In the genomic region with DNA sequence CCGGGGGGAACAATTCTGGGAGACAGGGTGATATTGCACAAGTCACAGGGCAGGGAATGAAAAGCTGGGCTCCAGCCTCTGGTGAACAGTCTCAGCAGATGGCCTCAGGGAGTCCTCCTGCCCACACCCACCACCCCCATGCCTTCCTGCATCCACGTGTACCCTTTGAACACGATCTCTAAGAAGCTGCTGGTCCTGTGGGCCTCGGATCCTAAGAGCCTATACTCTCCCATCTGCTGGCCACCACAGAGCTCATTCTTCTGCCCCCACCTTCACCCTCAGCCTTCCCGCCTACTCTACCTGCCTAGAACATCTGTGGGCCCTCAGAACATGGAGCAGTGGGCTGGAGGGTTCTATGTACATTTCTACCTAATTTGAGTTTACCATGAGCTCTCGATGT, we compare ENCODE assay signal across 17 cellular contexts.
DNase-seq lines count a peak whose midpoint lies in the region; ATAC-seq, FAIRE-seq and TF ChIP-seq lines count a peak whose summit lies in the region.
"Had no signal": no experiment of that assay in that cellular context is flagged by ENCODE, and none has a peak within 500 bp of the region (broad histone marks: within the 10 kb centered on the region; RNA-seq: fewer than 3 reads in every experiment).

No MANE protein-coding gene starts in this region.

- TF ChIP-seq POLR2A in GM12878 (IDR thresholded peaks at IDR 0.05; ENCODE audit: low read depth, low read length) (no peak), spleen (IDR thresholded peaks at IDR 0.05) (no peak)

- H3K9ac ChIP-seq in GM12878 (ENCODE audit: control insufficient read depth, insufficient read depth, low read length): no peak overlapping the region

- no peak overlapping the region for H3K4me3 ChIP-seq in GM12878
- H3K4me3 ChIP-seq in spleen: no peak overlapping the region
- H3K4me3 ChIP-seq: esophagus squamous epithelium, SJSA1 had no signal

- no peaks in the 10 kb centered on the region for H4K20me1 ChIP-seq in GM12878 (ENCODE audit: control insufficient read depth, insufficient read depth)

- BruUV-seq in GM12878 (replicated peaks; lab: Mats Ljungman, UMichigan): no TSS peak

- peaks cover 45% of the 10 kb centered on the region for H3K4me1 ChIP-seq in GM12878 (ENCODE audit: control insufficient read depth, insufficient read depth, low read length)
- peaks cover 12 to 97% (median 68%) of the 10 kb centered on the region in 6 donors for H3K4me1 ChIP-seq in spleen
- H3K4me1 ChIP-seq: SJSA1 had no signal

- DNase-seq in activated CD4-positive, alpha-beta T cell treated with anti-CD3 and anti-CD28 coated beads, Interleukin-2, amount 10 ng/mL, durations not matched to agents 24 days and 14 days: no peak
- no peak for DNase-seq in activated CD4-positive, alpha-beta T cell treated with anti-CD3 and anti-CD28 coated beads for 48 hours
- DNase-seq in activated CD4-positive, alpha-beta memory T cell treated with anti-CD3 and anti-CD28 coated beads for 36 hours: peak; percentile 13
- no peak for DNase-seq in GM12878 (ENCODE audit: low read depth, low spot score)
- DNase-seq in spleen: no peak
- no peak for DNase-seq in effector CD4-positive, alpha-beta T cell
- DNase-seq in NCI-H774 (lab: John Stamatoyannopoulos, UW): no peak
- DNase-seq: brain microvascular endothelial cell, esophagus squamous epithelium, MM.1S, NCI-H1694, NCI-H446 treated with DMSO at 0.1 percent for 48 hours had no signal

- H2AFZ ChIP-seq in GM12878 (ENCODE audit: control insufficient read depth, low read depth, low read length): no peak overlapping the region

- H3K4me3 Mint-ChIP-seq in activated CD4-positive, alpha-beta T cell treated with anti-CD3 and anti-CD28 coated beads, Interleukin-2, amount 10 ng/mL, durations not matched to agents 24 days and 14 days: peak overlapping the region; percentile 84
- peak overlapping the region; percentile 71 for H3K4me3 Mint-ChIP-seq in activated CD4-positive, alpha-beta memory T cell treated with anti-CD3 and anti-CD28 coated beads for 36 hours

- H3K36me3 ChIP-seq in GM12878 (ENCODE audit: control insufficient read depth in 2 of 2, insufficient read depth in 2 of 2, low read length in 1 of 2) (0 out of 4 replicates have a peak, but pooled peaks cover 0 to 3% of the 10 kb centered on the region in 2 experiments), spleen (no peaks in the 10 kb centered on the region)
- H3K36me3 ChIP-seq: brain microvascular endothelial cell, esophagus squamous epithelium, SJSA1 had no signal

- peaks cover 80% of the 10 kb centered on the region for H3K4me1 Mint-ChIP-seq in activated CD4-positive, alpha-beta T cell treated with anti-CD3 and anti-CD28 coated beads, Interleukin-2, amount 10 ng/mL, durations not matched to agents 24 days and 14 days
- peaks cover 93% of the 10 kb centered on the region for H3K4me1 Mint-ChIP-seq in activated CD4-positive, alpha-beta memory T cell treated with anti-CD3 and anti-CD28 coated beads for 36 hours (ENCODE audit: low read depth)

- peaks cover 23% of the 10 kb centered on the region for H3K36me3 Mint-ChIP-seq in activated CD4-positive, alpha-beta T cell treated with anti-CD3 and anti-CD28 coated beads, Interleukin-2, amount 10 ng/mL, durations not matched to agents 24 days and 14 days (ENCODE audit: low read depth)
- H3K36me3 Mint-ChIP-seq in activated CD4-positive, alpha-beta memory T cell treated with anti-CD3 and anti-CD28 coated beads for 36 hours: peaks cover 6% of the 10 kb centered on the region

- H3K27ac Mint-ChIP-seq in activated CD4-positive, alpha-beta T cell treated with anti-CD3 and anti-CD28 coated beads, Interleukin-2, amount 10 ng/mL, durations not matched to agents 24 days and 14 days: peak overlapping the region; percentile 100
- peak overlapping the region; percentile 98 for H3K27ac Mint-ChIP-seq in activated CD4-positive, alpha-beta memory T cell treated with anti-CD3 and anti-CD28 coated beads for 36 hours

- no peak for TF ChIP-seq RAD21 in GM12878 (IDR thresholded peaks at IDR 0.05; ENCODE audit: insufficient read depth, low read depth, low read length)

- RAD21 ChIA-PET in GM12878 (lab: Charles Lee; ENCODE audit: unreplicated experiment): interaction anchor here (0.6 to 4.3 kb wide), 20 partner anchors 8 to 181 kb away, joined by 3 to 54 read pairs (median 8); a partner anchor contains a TSS

- 74% methylated on average over 6 of the region's 6 CpGs for WGBS in GM12878 (ENCODE audit: insufficient coverage, insufficient replicate concordance, low lambda C conversion rate, missing lambda C conversion rate)
- WGBS in spleen, 5 donors: 90 to 92% (median 91%) methylated on average over 5 to 6 of the region's 6 CpGs

- H3K27me3 Mint-ChIP-seq in activated CD4-positive, alpha-beta T cell treated with anti-CD3 and anti-CD28 coated beads, Interleukin-2, amount 10 ng/mL, durations not matched to agents 24 days and 14 days: no peaks in the 10 kb centered on the region
- no peaks in the 10 kb centered on the region for H3K27me3 Mint-ChIP-seq in activated CD4-positive, alpha-beta memory T cell treated with anti-CD3 and anti-CD28 coated beads for 36 hours

- POLR2A ChIA-PET in activated CD4-positive, alpha-beta memory T cell treated with anti-CD3 and anti-CD28 coated beads for 36 hours (lab: Charles Lee): interaction anchor here (0.6 to 6.6 kb wide), 10 partner anchors 9 to 129 kb away, joined by 3 to 69 read pairs (median 17); a partner anchor contains a TSS
- POLR2A ChIA-PET in GM12878 (lab: Charles Lee): interaction anchor here (0.6 to 3.0 kb wide), 9 partner anchors 8 to 117 kb away, joined by 3 to 19 read pairs (median 9); no protein-coding TSS in a partner anchor

- H3K4me2 ChIP-seq in GM12878 (ENCODE audit: control insufficient read depth, insufficient read depth): peak overlapping the region; percentile 70; the same call in 1 of the 2 replicates

- H3K9me3 ChIP-seq in GM12878 (replicated peaks; ENCODE audit: control insufficient read depth, insufficient read depth, low read length) (no peaks in the 10 kb centered on the region), spleen (no peaks in the 10 kb centered on the region)
- H3K9me3 ChIP-seq: esophagus squamous epithelium, SJSA1 had no signal

- H3K9me3 Mint-ChIP-seq in activated CD4-positive, alpha-beta T cell treated with anti-CD3 and anti-CD28 coated beads, Interleukin-2, amount 10 ng/mL, durations not matched to agents 24 days and 14 days: peaks cover 3% of the 10 kb centered on the region
- H3K9me3 Mint-ChIP-seq in activated CD4-positive, alpha-beta memory T cell treated with anti-CD3 and anti-CD28 coated beads for 36 hours: no peaks in the 10 kb centered on the region

- no peak for FAIRE-seq in GM12878 (lab: Jason Lieb, UNC)
- FAIRE-seq: A204.1, H1 had no signal

- TF ChIP-seq CTCF in GM12878 (IDR thresholded peaks at IDR 0.05 in 2 of 3, conservative IDR thresholded peaks at IDR 0.05 in 1 of 3; ENCODE audit: control insufficient read depth in 2 of 3, extremely low read depth in 1 of 3, insufficient read depth in 1 of 3, low read depth in 3 of 3, low read length in 3 of 3) (no peak), spleen (IDR thresholded peaks at IDR 0.05 in 8 of 11, conservative IDR thresholded peaks at IDR 0.05 in 3 of 11) (no peak)

- H3K79me2 ChIP-seq in GM12878 (ENCODE audit: control insufficient read depth, insufficient read depth, low read length): peaks cover 25% of the 10 kb centered on the region

- TF ChIP-seq EP300 in GM12878 (IDR thresholded peaks at IDR 0.05; ENCODE audit: borderline replicate concordance in 1 of 2, control insufficient read depth in 1 of 2, low read depth in 2 of 2, low read length in 2 of 2): no peak

- no peak overlapping the region for H3K27ac ChIP-seq in GM12878 (ENCODE audit: control insufficient read depth, insufficient read depth)
- H3K27ac ChIP-seq in spleen: peak overlapping the region; percentile 27 to 91 (median 78)
- H3K27ac ChIP-seq: brain microvascular endothelial cell, C4-2B, SJSA1 had no signal

- intact Hi-C loops in activated CD4-positive, alpha-beta T cell treated with anti-CD3 and anti-CD28 coated beads, Interleukin-2, amount 10 ng/mL, durations not matched to agents 24 days and 14 days (cut with micrococcal nuclease): loop anchor here (2.0 kb wide), 1 partner anchor 75 kb away; no protein-coding TSS in a partner anchor
- intact Hi-C loops in activated CD4-positive, alpha-beta memory T cell treated with anti-CD3 and anti-CD28 coated beads for 36 hours (cut with micrococcal nuclease): loop anchor here (2.0 kb wide), 1 partner anchor 25 kb away; no protein-coding TSS in a partner anchor
- intact Hi-C loops in GM12878 (cut with micrococcal nuclease; ENCODE audit: unreplicated experiment): no loop called here
- intact Hi-C loops in spleen (cut with DNase I; ENCODE audit: low total_unique reads): no loop called here

- in situ Hi-C loops in GM12878 (cut with MboI): no loop called here

- CTCF ChIA-PET in activated CD4-positive, alpha-beta memory T cell treated with anti-CD3 and anti-CD28 coated beads for 36 hours (lab: Charles Lee): interaction anchor here (0.9 to 4.4 kb wide), 7 partner anchors 13 to 160 kb away, joined by 3 to 43 read pairs (median 13); no protein-coding TSS in a partner anchor
- CTCF ChIA-PET in GM12878 (lab: Yijun Ruan, JAX): interaction anchor here (0.8 to 3.7 kb wide), 15 partner anchors 11 to 156 kb away, joined by 3 to 20 read pairs (median 5); no protein-coding TSS in a partner anchor

- SMC1A ChIA-PET in GM12878 (lab: Charles Lee; ENCODE audit: uncharacterized antibody, unreplicated experiment): interaction anchor here (0.6 to 6.5 kb wide), 21 partner anchors 9 to 180 kb away, joined by 3 to 65 read pairs (median 6); a partner anchor contains a TSS

- H3K27me3 ChIP-seq in GM12878 (replicated peaks in 1 of 2; ENCODE audit: control insufficient read depth in 2 of 2, insufficient read depth in 2 of 2, low read length in 1 of 2): no peaks in the 10 kb centered on the region
- H3K27me3 ChIP-seq in spleen (replicated peaks in 1 of 7): no peaks in the 10 kb centered on the region
- H3K27me3 ChIP-seq: brain microvascular endothelial cell, esophagus squamous epithelium, SJSA1 had no signal

- ATAC-seq in GM12878 (no peak), HG03175 (IDR thresholded peaks at IDR 0.05; ENCODE audit: unreplicated experiment) (no peak)

TF ChIP-seq in GM12878, 131 proteins besides CTCF, POLR2A, EP300 and RAD21 (continues in another document):
- TF ChIP-seq STAT1 (conservative IDR thresholded peaks at IDR 0.05) (no peak), ZNF384 (IDR thresholded peaks at IDR 0.05; ENCODE audit: borderline replicate concordance, low read depth, low read length) (no peak), ZZZ3 (IDR thresholded peaks at IDR 0.05; ENCODE audit: control insufficient read depth, insufficient read length, low read depth) (no peak), CBX3 (IDR thresholded peaks at IDR 0.05; ENCODE audit: borderline replicate concordance, low read depth) (no peak), IKZF2 (IDR thresholded peaks at IDR 0.05) (no peak), MEF2A (IDR thresholded peaks at IDR 0.05; ENCODE audit: insufficient read depth, low read depth, low read length) (no peak), CHD2 (IDR thresholded peaks at IDR 0.05; ENCODE audit: borderline replicate concordance, low read depth, low read length) (no peak), ZNF274 (IDR thresholded peaks at IDR 0.05; ENCODE audit: insufficient read depth, insufficient read length) (no peak)

Comparison
In these comparisons a context has a peak if more than half of its experiments do, and no peak if none do; other contexts are left out.
1. intact Hi-C loops: an anchor here in activated CD4-positive, alpha-beta T cell treated with anti-CD3 and anti-CD28 coated beads, Interleukin-2, amount 10 ng/mL, durations not matched to agents 24 days and 14 days (2.0 kb wide) and activated CD4-positive, alpha-beta memory T cell treated with anti-CD3 and anti-CD28 coated beads for 36 hours (2.0 kb wide); none called in GM12878 and spleen.